3 cellular contexts compared by ENCODE assay signal in the genomic region with DNA sequence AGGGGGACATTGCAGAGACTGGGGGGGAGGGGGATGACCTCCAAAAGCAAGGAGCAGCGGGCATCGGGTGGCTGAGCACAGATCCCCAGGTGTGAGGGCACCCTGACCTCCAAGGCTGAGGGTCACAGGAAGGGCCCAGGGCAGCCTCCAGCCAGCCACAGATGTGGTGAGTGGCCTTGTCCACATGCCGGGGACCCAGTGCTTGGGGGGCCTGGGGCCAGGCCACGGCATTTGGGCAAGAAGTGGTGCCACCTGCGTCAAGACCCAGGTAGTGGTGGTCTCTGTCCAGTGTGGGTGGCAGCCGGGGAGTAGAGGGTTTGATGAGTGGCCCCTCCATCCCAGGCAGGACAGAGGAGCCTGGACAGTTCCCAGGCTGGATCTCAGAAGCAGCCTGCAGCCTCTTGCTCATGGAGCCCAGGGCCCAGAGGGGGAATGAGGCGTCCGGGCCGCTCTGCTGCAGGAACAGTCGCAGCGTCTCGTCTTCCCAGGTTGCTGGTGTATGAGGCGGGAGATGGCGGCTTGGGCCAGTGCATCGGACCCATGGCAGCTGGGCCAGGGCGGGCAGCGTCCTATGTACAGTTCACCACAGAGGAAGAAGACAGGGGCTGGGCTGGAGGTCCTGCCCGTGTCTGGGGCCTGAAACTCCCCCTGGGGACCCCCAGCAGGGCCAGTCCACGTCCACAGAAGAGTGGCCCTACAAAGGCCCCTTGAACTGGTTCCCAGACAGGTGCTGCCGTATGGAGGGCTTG.
TF ChIP-seq lines count a peak whose summit lies in the region.

No MANE protein-coding gene starts in this region.

TF ChIP-seq in SK-N-SH, 30 proteins besides CTCF, POLR2A, EP300 and RAD21 (continued from another document):
- TF ChIP-seq, protein P1, sequence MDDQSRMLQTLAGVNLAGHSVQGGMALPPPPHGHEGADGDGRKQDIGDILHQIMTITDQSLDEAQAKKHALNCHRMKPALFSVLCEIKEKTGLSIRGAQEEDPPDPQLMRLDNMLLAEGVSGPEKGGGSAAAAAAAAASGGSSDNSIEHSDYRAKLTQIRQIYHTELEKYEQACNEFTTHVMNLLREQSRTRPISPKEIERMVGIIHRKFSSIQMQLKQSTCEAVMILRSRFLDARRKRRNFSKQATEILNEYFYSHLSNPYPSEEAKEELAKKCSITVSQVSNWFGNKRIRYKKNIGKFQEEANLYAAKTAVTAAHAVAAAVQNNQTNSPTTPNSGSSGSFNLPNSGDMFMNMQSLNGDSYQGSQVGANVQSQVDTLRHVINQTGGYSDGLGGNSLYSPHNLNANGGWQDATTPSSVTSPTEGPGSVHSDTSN (IDR thresholded peaks at IDR 0.05), result no peak

TF ChIP-seq in SK-N-SH treated with all-trans-retinoic acid at 6 μM for 48 hours, 23 proteins besides CTCF, POLR2A, EP300 and RAD21:
- no peak for TF ChIP-seq PATZ1 (CRISPR knock-in tag; IDR thresholded peaks at IDR 0.05; ENCODE audit: borderline replicate concordance)
- TF ChIP-seq TOX (CRISPR knock-in tag; IDR thresholded peaks at IDR 0.05; ENCODE audit: borderline replicate concordance), result no peak
- no peak for TF ChIP-seq TCF4 (CRISPR knock-in tag; IDR thresholded peaks at IDR 0.05; ENCODE audit: borderline replicate concordance)
- no peak for TF ChIP-seq POU6F1 (CRISPR knock-in tag; IDR thresholded peaks at IDR 0.05; ENCODE audit: borderline replicate concordance, low read depth)
- TF ChIP-seq OSR1 (CRISPR knock-in tag; IDR thresholded peaks at IDR 0.05), result no peak
- no peak for TF ChIP-seq ISL1 (CRISPR knock-in tag; IDR thresholded peaks at IDR 0.05)
- no peak for TF ChIP-seq BACH2 (CRISPR knock-in tag; IDR thresholded peaks at IDR 0.05; ENCODE audit: borderline replicate concordance)
- no peak for TF ChIP-seq ZC3H10 (CRISPR knock-in tag; IDR thresholded peaks at IDR 0.05)
- TF ChIP-seq CSDC2 (CRISPR knock-in tag; IDR thresholded peaks at IDR 0.05), result no peak
- TF ChIP-seq TSHZ2 (CRISPR knock-in tag; IDR thresholded peaks at IDR 0.05), result no peak
- TF ChIP-seq GLIS3 (CRISPR knock-in tag; IDR thresholded peaks at IDR 0.05), result no peak
- TF ChIP-seq RARB (CRISPR knock-in tag; IDR thresholded peaks at IDR 0.05), result no peak
- TF ChIP-seq ZFP30 (CRISPR knock-in tag; IDR thresholded peaks at IDR 0.05), result no peak
- no peak for TF ChIP-seq ZNF565 (CRISPR knock-in tag; conservative IDR thresholded peaks at IDR 0.05; ENCODE audit: low read depth)
- TF ChIP-seq ZFP3 (CRISPR knock-in tag; IDR thresholded peaks at IDR 0.05), result no peak
- no peak for TF ChIP-seq ESRRG (CRISPR knock-in tag; IDR thresholded peaks at IDR 0.05)
- TF ChIP-seq CREB5 (CRISPR knock-in tag; IDR thresholded peaks at IDR 0.05; ENCODE audit: low read depth), result no peak
TF ChIP-seq in SK-N-SH treated with all-trans-retinoic acid at 6 μM for 48 hours: peak in this region for 0.

TF ChIP-seq in WTC11, 78 proteins besides CTCF, POLR2A, EP300 and RAD21 (continued from another document):
- TF ChIP-seq HMGA2 (CRISPR knock-in tag; IDR thresholded peaks at IDR 0.05), result no peak
